Comparison of ENCODE assay signal across 8 cellular contexts in genomic region chr17:67378444-67379250, GRCh38. TPM values are rescaled to one million over a fixed set of nuclear protein-coding genes. Genes with fewer than 3 reads are reported as not detected.
DNase-seq lines count a peak whose midpoint lies in the region; ATAC-seq and TF ChIP-seq lines count a peak whose summit lies in the region.

No MANE protein-coding gene starts in this region.

- no peaks in the 10 kb centered on the region for H3K27me3 ChIP-seq in HUES48 (ENCODE audit: control insufficient read depth, insufficient read depth, low read length)
- H3K27me3 ChIP-seq in OCI-LY3 (ENCODE audit: low read depth, low read length), result no peaks in the 10 kb centered on the region
- H3K27me3 ChIP-seq in esophagus squamous epithelium, result no peaks in the 10 kb centered on the region

- H3K9ac ChIP-seq in HUES48 (ENCODE audit: low read depth, low read length), result peak overlapping the region; percentile 79
- peak overlapping the region; percentile 81 for H3K9ac ChIP-seq in OCI-LY3 (ENCODE audit: low read length)

- peak overlapping the region; percentile 95 for H3K27ac ChIP-seq in HUES48 (ENCODE audit: low read depth, low read length)
- H3K27ac ChIP-seq in OCI-LY3 (ENCODE audit: low read length), result peak overlapping the region; percentile 59
- H3K27ac ChIP-seq in esophagus squamous epithelium, result peak overlapping the region; percentile 93 to 97 (median 96)

- no peaks in the 10 kb centered on the region for H3K27me3 Mint-ChIP-seq in activated T-cell treated with anti-CD3 and anti-CD28 coated beads, Interleukin-2, amount 50 U/mL, for 72 hours (ENCODE audit: low read depth)
- no peaks in the 10 kb centered on the region for H3K27me3 Mint-ChIP-seq in naive B cell
- no peaks in the 10 kb centered on the region for H3K27me3 Mint-ChIP-seq in stimulated activated memory B cell treated with anti-CD40 and anti-IgM and Interleukin-4, amounts not matched to agents 10 μg/mL and 1 μg/mL and 100 μg/mL, for 72 hours

- H3K4me3 Mint-ChIP-seq in activated T-cell treated with anti-CD3 and anti-CD28 coated beads, Interleukin-2, amount 50 U/mL, for 72 hours, result peak overlapping the region; percentile 90 to 93
- peak overlapping the region; percentile 86 to 94 (median 92) for H3K4me3 Mint-ChIP-seq in naive B cell
- H3K4me3 Mint-ChIP-seq in stimulated activated memory B cell treated with anti-CD40 and anti-IgM and Interleukin-4, amounts not matched to agents 10 μg/mL and 1 μg/mL and 100 μg/mL, for 72 hours, result peak overlapping the region; percentile 96

- peak in 2 of 4 donors; percentile 75 to 77 for TF ChIP-seq POLR2A in esophagus squamous epithelium (IDR thresholded peaks at IDR 0.05)

- H3K4me1 ChIP-seq in HUES48 (ENCODE audit: control insufficient read depth, insufficient read depth, low read length) (peaks cover 17% of the 10 kb centered on the region), OCI-LY3 (ENCODE audit: low read length) (peaks cover 26% of the 10 kb centered on the region), esophagus squamous epithelium (peaks cover 7 to 42% (median 20%) of the 10 kb centered on the region in 3 donors)

- H3K4me1 Mint-ChIP-seq in activated T-cell treated with anti-CD3 and anti-CD28 coated beads, Interleukin-2, amount 50 U/mL, for 72 hours (ENCODE audit: low read depth), result peaks cover 63% of the 10 kb centered on the region
- H3K4me1 Mint-ChIP-seq in naive B cell, result peaks cover 25 to 30% (median 25%) of the 10 kb centered on the region in 3 donors
- H3K4me1 Mint-ChIP-seq in stimulated activated memory B cell treated with anti-CD40 and anti-IgM and Interleukin-4, amounts not matched to agents 10 μg/mL and 1 μg/mL and 100 μg/mL, for 72 hours, result peaks cover 30% of the 10 kb centered on the region

- H3K4me3 ChIP-seq in HUES48 (ENCODE audit: low read depth, low read length) (peak overlapping the region; percentile 79), OCI-LY3 (ENCODE audit: low read length) (peak overlapping the region; percentile 87), esophagus squamous epithelium (peak overlapping the region; percentile 69 to 98 (median 89))

- H3K79me2 ChIP-seq in OCI-LY3 (ENCODE audit: low read length), result peaks cover 52% of the 10 kb centered on the region

- intact Hi-C loops in esophagus squamous epithelium (cut with DNase I), result loop anchor here (2.0 to 5.0 kb wide), 3 partner anchors 96 to 309 kb away; no protein-coding TSS in a partner anchor

- no peaks in the 10 kb centered on the region for H4K20me1 ChIP-seq in OCI-LY3 (ENCODE audit: insufficient read depth, low read length)

- ATAC-seq in GM18907 (IDR thresholded peaks at IDR 0.05; ENCODE audit: unreplicated experiment) (peak; percentile 40), naive B cell (ENCODE audit: low read depth in 2 of 2) (peak; percentile 29 to 35)
- peak; percentile 41 to 48 for ATAC-seq in activated T-cell treated with anti-CD3 and anti-CD28 coated beads, Interleukin-2, amount 50 U/mL, for 72 hours (replicated peaks in 1 of 2)
- peak; percentile 56 for ATAC-seq in stimulated activated memory B cell treated with anti-CD40 and anti-IgM and Interleukin-4, amounts not matched to agents 10 μg/mL and 1 μg/mL and 100 μg/mL, for 72 hours

- no peaks in the 10 kb centered on the region for H3K9me3 Mint-ChIP-seq in activated T-cell treated with anti-CD3 and anti-CD28 coated beads, Interleukin-2, amount 50 U/mL, for 72 hours
- no peaks in the 10 kb centered on the region for H3K9me3 Mint-ChIP-seq in naive B cell
- no peaks in the 10 kb centered on the region for H3K9me3 Mint-ChIP-seq in stimulated activated memory B cell treated with anti-CD40 and anti-IgM and Interleukin-4, amounts not matched to agents 10 μg/mL and 1 μg/mL and 100 μg/mL, for 72 hours

- DNase-seq in ACHN (peak; percentile 73), esophagus squamous epithelium (lab: John Stamatoyannopoulos, UW) (no peak), naive B cell (peak; percentile 76)
- DNase-seq in activated T-cell treated with anti-CD3 and anti-CD28 coated beads, Interleukin-2, amount 50 U/mL, for 72 hours, result peak; percentile 84 to 88

- peak overlapping the region; percentile 92 for H3K27ac Mint-ChIP-seq in activated T-cell treated with anti-CD3 and anti-CD28 coated beads, Interleukin-2, amount 50 U/mL, for 72 hours
- H3K27ac Mint-ChIP-seq in naive B cell, result peak overlapping the region; percentile 12 to 97 (median 66)
- H3K27ac Mint-ChIP-seq in stimulated activated memory B cell treated with anti-CD40 and anti-IgM and Interleukin-4, amounts not matched to agents 10 μg/mL and 1 μg/mL and 100 μg/mL, for 72 hours, result peak overlapping the region; percentile 58

- H3K36me3 ChIP-seq in HUES48 (ENCODE audit: control insufficient read depth, insufficient read depth, low read length), result peaks cover 10% of the 10 kb centered on the region
- no peaks in the 10 kb centered on the region for H3K36me3 ChIP-seq in OCI-LY3 (replicated peaks; ENCODE audit: low read depth, low read length)
- H3K36me3 ChIP-seq in esophagus squamous epithelium, result no peaks in the 10 kb centered on the region

- H2AFZ ChIP-seq in OCI-LY3 (ENCODE audit: low read depth, low read length), result peak overlapping the region; percentile 87

- in situ Hi-C loops in ACHN (cut with HindIII; ENCODE audit: low pct_ligation_motif_present, low pct_unique_long_range_greater_than_20kb, low sequenced_read_pairs), result no loop called here

- H3K9me3 ChIP-seq in HUES48 (ENCODE audit: control insufficient read depth, insufficient read depth, low read length) (no peaks in the 10 kb centered on the region), OCI-LY3 (ENCODE audit: insufficient read depth, low read length) (no peaks in the 10 kb centered on the region), esophagus squamous epithelium (no peaks in the 10 kb centered on the region)

- TF ChIP-seq CTCF in OCI-LY3 (IDR thresholded peaks at IDR 0.05; ENCODE audit: low read depth, low read length) (peak; percentile 51), esophagus squamous epithelium (IDR thresholded peaks at IDR 0.05) (peak; percentile 19 to 94 (median 88))

- 0% methylated on average over 9 to 19 of the region's 72 CpGs for WGBS in esophagus squamous epithelium, 2 donors

- H3K4me2 ChIP-seq in OCI-LY3 (ENCODE audit: low read length), result peak overlapping the region; percentile 99

- H3K36me3 Mint-ChIP-seq in activated T-cell treated with anti-CD3 and anti-CD28 coated beads, Interleukin-2, amount 50 U/mL, for 72 hours (ENCODE audit: insufficient read depth in 2 of 2), result peaks cover 4 to 13% of the 10 kb centered on the region in 2 donors
- no peaks in the 10 kb centered on the region for H3K36me3 Mint-ChIP-seq in naive B cell
- H3K36me3 Mint-ChIP-seq in stimulated activated memory B cell treated with anti-CD40 and anti-IgM and Interleukin-4, amounts not matched to agents 10 μg/mL and 1 μg/mL and 100 μg/mL, for 72 hours, result no peaks in the 10 kb centered on the region

RNA-seq across cellular contexts. Expression of gene PITPNC1, which starts 1.6 kb away (rescaled TPM):
- total RNA-seq in activated T-cell treated with anti-CD3 and anti-CD28 coated beads, Interleukin-2, amount 50 U/mL, for 72 hours, result 100 to 1,000 TPM in 1 of 2 donors, 10 to 100 TPM in 1; 79.5 to 109 TPM
- total RNA-seq in esophagus squamous epithelium, result 10 to 100 TPM in 3 of 4 donors, 1 to 10 TPM in 1; 9.1 to 15.1 (median 13.3) TPM
- polyA plus RNA-seq in naive B cell (ENCODE audit: low read depth in 6 of 6), result 10 to 100 TPM in 4 of 6 donors, 1 to 10 TPM in 2; 7.2 to 14.5 (median 12.3) TPM

RNA-seq across cellular contexts. Expression of gene PSMD12, which starts 12.3 kb away (rescaled TPM):
- 10 to 100 TPM; 60.3 to 75.2 TPM for total RNA-seq in activated T-cell treated with anti-CD3 and anti-CD28 coated beads, Interleukin-2, amount 50 U/mL, for 72 hours
- 10 to 100 TPM; 15.9 to 38.1 (median 25.8) TPM for total RNA-seq in esophagus squamous epithelium
- 10 to 100 TPM; 24.3 to 31.0 (median 26.4) TPM for polyA plus RNA-seq in naive B cell (ENCODE audit: low read depth in 6 of 6)

Comparison
In these comparisons a context has a peak if more than half of its experiments do, and no peak if none do; other contexts are left out.
1. RNA of gene PITPNC1, which starts 1.6 kb away (total RNA-seq): 79.5 to 109 TPM in activated T-cell treated with anti-CD3 and anti-CD28 coated beads, Interleukin-2, amount 50 U/mL, for 72 hours; 9.1 to 15.1 TPM in esophagus squamous epithelium; every median in the first group is over 4 times any median in the second.
2. Peak in every context shown above with its lines, with median percentiles within 50 percentile points of each other: ATAC-seq, H3K27ac ChIP-seq, H3K4me3 ChIP-seq, H3K27ac Mint-ChIP-seq and H3K4me3 Mint-ChIP-seq.